In the genomic region with DNA sequence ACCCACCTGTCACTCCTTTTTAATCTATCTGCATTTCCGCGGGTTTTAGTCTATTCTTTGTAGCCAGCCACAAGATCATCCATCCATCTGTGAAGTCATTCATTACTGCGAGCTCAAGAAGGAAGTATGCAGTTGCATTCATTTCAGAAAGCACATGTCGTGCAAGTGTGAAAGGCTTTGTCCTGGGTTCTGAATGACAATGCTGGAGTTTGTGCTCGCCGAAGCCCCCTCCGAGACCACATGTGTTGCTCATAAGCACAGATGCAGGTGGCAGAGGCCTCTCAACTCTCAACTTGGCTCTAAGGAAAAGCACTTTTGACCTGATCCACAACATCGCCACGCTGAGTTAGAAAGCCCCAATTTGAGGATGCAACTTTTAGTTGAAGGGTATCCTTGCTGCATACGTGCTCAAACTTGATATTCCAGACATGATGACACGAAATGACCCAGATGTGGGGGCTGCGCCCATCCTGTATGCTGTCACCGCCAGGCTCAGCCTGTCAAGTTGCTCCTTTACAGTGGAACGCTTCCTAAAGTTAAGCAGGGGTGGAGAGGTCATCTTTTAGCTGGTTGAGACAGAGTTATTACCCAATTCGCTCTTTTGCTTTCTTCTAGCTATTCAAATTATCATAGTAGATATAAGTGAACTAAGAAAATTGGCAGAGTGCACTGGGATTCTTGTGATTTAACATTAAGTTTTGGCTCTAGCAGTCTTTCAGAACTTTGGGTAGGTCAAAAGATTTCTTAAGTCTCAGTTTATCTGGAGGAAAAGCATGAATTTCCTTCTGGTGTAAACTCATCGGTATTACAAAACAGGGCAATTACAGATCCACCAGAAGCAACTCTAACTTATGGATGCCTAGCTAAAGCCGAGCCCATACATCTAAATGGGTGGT, we compare ENCODE assay signal across 1 cellular context.
TF ChIP-seq lines count a peak whose summit lies in the region.

No MANE protein-coding gene starts in this region.

TF ChIP-seq in GM23338, 12 proteins besides CTCF, POLR2A, EP300 and RAD21 (continued from another document):
- TF ChIP-seq, protein P1, sequence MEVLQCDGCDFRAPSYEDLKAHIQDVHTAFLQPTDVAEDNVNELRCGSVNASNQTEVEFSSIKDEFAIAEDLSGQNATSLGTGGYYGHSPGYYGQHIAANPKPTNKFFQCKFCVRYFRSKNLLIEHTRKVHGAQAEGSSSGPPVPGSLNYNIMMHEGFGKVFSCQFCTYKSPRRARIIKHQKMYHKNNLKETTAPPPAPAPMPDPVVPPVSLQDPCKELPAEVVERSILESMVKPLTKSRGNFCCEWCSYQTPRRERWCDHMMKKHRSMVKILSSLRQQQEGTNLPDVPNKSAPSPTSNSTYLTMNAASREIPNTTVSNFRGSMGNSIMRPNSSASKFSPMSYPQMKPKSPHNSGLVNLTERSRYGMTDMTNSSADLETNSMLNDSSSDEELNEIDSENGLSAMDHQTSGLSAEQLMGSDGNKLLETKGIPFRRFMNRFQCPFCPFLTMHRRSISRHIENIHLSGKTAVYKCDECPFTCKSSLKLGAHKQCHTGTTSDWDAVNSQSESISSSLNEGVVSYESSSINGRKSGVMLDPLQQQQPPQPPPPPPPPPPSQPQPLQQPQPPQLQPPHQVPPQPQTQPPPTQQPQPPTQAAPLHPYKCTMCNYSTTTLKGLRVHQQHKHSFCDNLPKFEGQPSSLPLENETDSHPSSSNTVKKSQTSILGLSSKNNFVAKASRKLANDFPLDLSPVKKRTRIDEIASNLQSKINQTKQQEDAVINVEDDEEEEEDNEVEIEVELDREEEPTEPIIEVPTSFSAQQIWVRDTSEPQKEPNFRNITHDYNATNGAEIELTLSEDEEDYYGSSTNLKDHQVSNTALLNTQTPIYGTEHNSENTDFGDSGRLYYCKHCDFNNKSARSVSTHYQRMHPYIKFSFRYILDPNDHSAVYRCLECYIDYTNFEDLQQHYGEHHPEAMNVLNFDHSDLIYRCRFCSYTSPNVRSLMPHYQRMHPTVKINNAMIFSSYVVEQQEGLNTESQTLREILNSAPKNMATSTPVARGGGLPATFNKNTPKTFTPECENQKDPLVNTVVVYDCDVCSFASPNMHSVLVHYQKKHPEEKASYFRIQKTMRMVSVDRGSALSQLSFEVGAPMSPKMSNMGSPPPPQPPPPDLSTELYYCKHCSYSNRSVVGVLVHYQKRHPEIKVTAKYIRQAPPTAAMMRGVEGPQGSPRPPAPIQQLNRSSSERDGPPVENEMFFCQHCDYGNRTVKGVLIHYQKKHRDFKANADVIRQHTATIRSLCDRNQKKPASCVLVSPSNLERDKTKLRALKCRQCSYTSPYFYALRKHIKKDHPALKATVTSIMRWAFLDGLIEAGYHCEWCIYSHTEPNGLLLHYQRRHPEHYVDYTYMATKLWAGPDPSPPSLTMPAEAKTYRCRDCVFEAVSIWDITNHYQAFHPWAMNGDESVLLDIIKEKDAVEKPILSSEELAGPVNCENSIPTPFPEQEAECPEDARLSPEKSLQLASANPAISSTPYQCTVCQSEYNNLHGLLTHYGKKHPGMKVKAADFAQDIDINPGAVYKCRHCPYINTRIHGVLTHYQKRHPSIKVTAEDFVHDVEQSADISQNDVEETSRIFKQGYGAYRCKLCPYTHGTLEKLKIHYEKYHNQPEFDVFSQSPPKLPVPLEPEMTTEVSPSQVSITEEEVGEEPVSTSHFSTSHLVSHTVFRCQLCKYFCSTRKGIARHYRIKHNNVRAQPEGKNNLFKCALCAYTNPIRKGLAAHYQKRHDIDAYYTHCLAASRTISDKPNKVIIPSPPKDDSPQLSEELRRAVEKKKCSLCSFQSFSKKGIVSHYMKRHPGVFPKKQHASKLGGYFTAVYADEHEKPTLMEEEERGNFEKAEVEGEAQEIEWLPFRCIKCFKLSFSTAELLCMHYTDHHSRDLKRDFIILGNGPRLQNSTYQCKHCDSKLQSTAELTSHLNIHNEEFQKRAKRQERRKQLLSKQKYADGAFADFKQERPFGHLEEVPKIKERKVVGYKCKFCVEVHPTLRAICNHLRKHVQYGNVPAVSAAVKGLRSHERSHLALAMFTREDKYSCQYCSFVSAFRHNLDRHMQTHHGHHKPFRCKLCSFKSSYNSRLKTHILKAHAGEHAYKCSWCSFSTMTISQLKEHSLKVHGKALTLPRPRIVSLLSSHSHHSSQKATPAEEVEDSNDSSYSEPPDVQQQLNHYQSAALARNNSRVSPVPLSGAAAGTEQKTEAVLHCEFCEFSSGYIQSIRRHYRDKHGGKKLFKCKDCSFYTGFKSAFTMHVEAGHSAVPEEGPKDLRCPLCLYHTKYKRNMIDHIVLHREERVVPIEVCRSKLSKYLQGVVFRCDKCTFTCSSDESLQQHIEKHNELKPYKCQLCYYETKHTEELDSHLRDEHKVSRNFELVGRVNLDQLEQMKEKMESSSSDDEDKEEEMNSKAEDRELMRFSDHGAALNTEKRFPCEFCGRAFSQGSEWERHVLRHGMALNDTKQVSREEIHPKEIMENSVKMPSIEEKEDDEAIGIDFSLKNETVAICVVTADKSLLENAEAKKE (CRISPR knock-in tag; IDR thresholded peaks at IDR 0.05), result no peak
- TF ChIP-seq NANOG (IDR thresholded peaks at IDR 0.05; ENCODE audit: borderline replicate concordance) (no peak), ZNF331 (CRISPR knock-in tag; IDR thresholded peaks at IDR 0.05; ENCODE audit: low read depth) (no peak), STAT1 (IDR thresholded peaks at IDR 0.05; ENCODE audit: unreplicated experiment) (no peak), EZH2 (IDR thresholded peaks at IDR 0.05; ENCODE audit: low read depth, unreplicated experiment) (no peak)
